8 cellular contexts compared by ENCODE assay signal in genomic region chr12:79933043-79933442, GRCh38. TPM values are rescaled to one million over a fixed set of nuclear protein-coding genes. Genes with fewer than 3 reads are reported as not detected.
DNase-seq lines count a peak whose midpoint lies in the region; ATAC-seq, FAIRE-seq and TF ChIP-seq lines count a peak whose summit lies in the region.

No MANE protein-coding gene starts in this region.

- CTCF ChIA-PET in T-cell (lab: Charles Lee), result no interaction called here

- H3K4me3 ChIP-seq in GM23248 (peak overlapping the region; percentile 92), fibroblast of villous mesenchyme (ENCODE audit: low read depth, low read length) (peak overlapping the region; percentile 90), skeletal muscle cell (ENCODE audit: low read depth, low read length) (peak overlapping the region; percentile 93)

- ATAC-seq in T-cell (replicated peaks in 1 of 4) (no peak), HG02885 (IDR thresholded peaks at IDR 0.05; ENCODE audit: poor library complexity, unreplicated experiment) (no peak), GM21619 (IDR thresholded peaks at IDR 0.05; ENCODE audit: unreplicated experiment) (no peak)

- WGBS in GM23248 (ENCODE audit: low coverage in 1 of 2, low lambda C conversion rate in 2 of 2, missing lambda C conversion rate in 2 of 2), 2 experiments, result 47 to 56% methylated on average over 2 of the region's 2 CpGs

- H3K27ac ChIP-seq in GM23248, result peak overlapping the region; percentile 82

- no peaks in the 10 kb centered on the region for H3K9me3 ChIP-seq in GM23248 (ENCODE audit: low read depth)

- H3K36me3 ChIP-seq in GM23248 (ENCODE audit: low read depth), result no peaks in the 10 kb centered on the region

- no peaks in the 10 kb centered on the region for H3K9me3 Mint-ChIP-seq in T-cell

- H2AFZ ChIP-seq in GM23248, result no peak overlapping the region

- no peak for FAIRE-seq in GM12891 (lab: Jason Lieb, UNC)

- H3K36me3 Mint-ChIP-seq in T-cell, result peaks cover 6% of the 10 kb centered on the region

- H3K27ac Mint-ChIP-seq in T-cell, result peak overlapping the region in 1 of 2 donors; percentile 99

- TF ChIP-seq POLR2A in GM12891 (IDR thresholded peaks at IDR 0.05; ENCODE audit: low read depth, low read length), result no peak

- H3K27me3 ChIP-seq in GM23248 (replicated peaks; ENCODE audit: insufficient read depth), result no peaks in the 10 kb centered on the region

- H3K4me1 ChIP-seq in GM23248 (ENCODE audit: insufficient read depth), result peaks cover 36% of the 10 kb centered on the region

- peak overlapping the region; percentile 88 for H3K9ac ChIP-seq in GM23248

- peaks cover 26% of the 10 kb centered on the region for H3F3A ChIP-seq in GM23248 (ENCODE audit: insufficient read depth)

- no peaks in the 10 kb centered on the region for H3K27me3 Mint-ChIP-seq in T-cell

- H3K4me2 ChIP-seq in GM23248 (ENCODE audit: unreplicated experiment), result peak overlapping the region; percentile 82

- H3K79me2 ChIP-seq in GM23248 (ENCODE audit: insufficient read depth), result peaks cover 95% of the 10 kb centered on the region

- peak overlapping the region; percentile 88 to 99 (median 99) for H3K4me3 Mint-ChIP-seq in T-cell

- peaks cover 58 to 68% (median 59%) of the 10 kb centered on the region in 3 donors for H3K4me1 Mint-ChIP-seq in T-cell

- in situ Hi-C loops in GM23248 (cut with MboI), result no loop called here

- peaks cover 6% of the 10 kb centered on the region; the same call in 1 of the 2 replicates for H4K20me1 ChIP-seq in GM23248 (ENCODE audit: insufficient read depth)

- POLR2A ChIA-PET in T-cell (lab: Charles Lee), result no interaction called here

- no peaks in the 10 kb centered on the region for H3K9me2 ChIP-seq in GM23248 (ENCODE audit: insufficient read depth)

- no peak for TF ChIP-seq CTCF in fibroblast of villous mesenchyme (IDR thresholded peaks at IDR 0.05; ENCODE audit: insufficient read depth, low read depth, low read length)

- DNase-seq in GM23248 (no peak), T-cell (no peak), fibroblast of villous mesenchyme (ENCODE audit: low read depth) (no peak), skeletal muscle cell (ENCODE audit: low read depth) (no peak), SHP77 (lab: John Stamatoyannopoulos, UW) (no peak), GM12891 (ENCODE audit: insufficient read length, low spot score) (no peak)

TF ChIP-seq in GM12891, 5 proteins besides CTCF, POLR2A, EP300 and RAD21:
- TF ChIP-seq POU2F2 (IDR thresholded peaks at IDR 0.05; ENCODE audit: low read depth, low read length), result no peak
TF ChIP-seq in GM12891: peak in this region for 0.

RNA-seq across cellular contexts. Expression of gene PPP1R12A, which starts 1.9 kb away (rescaled TPM):
- total RNA-seq in GM23248 (2014; rRNA removed; shearing (Covaris generic)), result 88.8 and 91.1 TPM in 2 replicates
- 129 and 144 TPM in 2 replicates for polyA plus RNA-seq in GM23248 (2016; fragmentation: Nextera tagmentation; extraction: Ambion mirVana)
- total RNA-seq in T-cell (100 to 1,000 TPM in 2 of 5 donors, 10 to 100 TPM in 3; 84.8 to 109 (median 89.5) TPM), fibroblast of villous mesenchyme (188 and 207 TPM in 2 replicates)
- polyA plus RNA-seq in GM12891 (2012; ENCODE audit: low read depth, missing spikeins), result 27.2 TPM
